Comparison of ENCODE assay signal across 3 cellular contexts in genomic region chr12:95984685-95985084, GRCh38.
A peak's percentile ranks its signal among the peaks of the same experiment; 100 is the strongest.
TF ChIP-seq lines count a peak whose summit lies in the region.

No MANE protein-coding gene starts in this region.

TF ChIP-seq in A549, 52 proteins besides CTCF, POLR2A, EP300 and RAD21:
- no peak for TF ChIP-seq CBX2 (IDR thresholded peaks at IDR 0.05; ENCODE audit: borderline replicate concordance, low read depth)
- TF ChIP-seq USF2 (IDR thresholded peaks at IDR 0.05): no peak
- TF ChIP-seq SREBF2 (IDR thresholded peaks at IDR 0.05): no peak
- TF ChIP-seq RCOR1 (IDR thresholded peaks at IDR 0.05; ENCODE audit: low read depth, low read length): no peak
- no peak for TF ChIP-seq NR3C1 (IDR thresholded peaks at IDR 0.05)
- peak; percentile 78 for TF ChIP-seq MAFK (IDR thresholded peaks at IDR 0.05; ENCODE audit: partially characterized antibody)
- TF ChIP-seq NPAS2 (CRISPR knock-in tag; IDR thresholded peaks at IDR 0.05; ENCODE audit: borderline replicate concordance): no peak
- no peak for TF ChIP-seq REST (IDR thresholded peaks at IDR 0.05)

TF ChIP-seq in IMR-90, 13 proteins besides CTCF, POLR2A, EP300 and RAD21:
- TF ChIP-seq FOS (IDR thresholded peaks at IDR 0.05; ENCODE audit: low read depth, low read length) (no peak), USF2 (IDR thresholded peaks at IDR 0.05; ENCODE audit: low read depth, low read length) (no peak), RCOR1 (IDR thresholded peaks at IDR 0.05; ENCODE audit: insufficient replicate concordance, low read length) (no peak), CEBPB (IDR thresholded peaks at IDR 0.05; ENCODE audit: low read depth, low read length) (0 out of 2 replicates have a peak, but pooled peaks have one; percentile 12), MAFK (IDR thresholded peaks at IDR 0.05; ENCODE audit: low read depth, low read length) (peak; percentile 48), MXI1 (IDR thresholded peaks at IDR 0.05; ENCODE audit: borderline replicate concordance, low read depth, low read length) (no peak)

TF ChIP-seq in HepG2, 621 proteins besides CTCF, POLR2A, EP300 and RAD21:
- TF ChIP-seq EEA1 (CRISPR knock-in tag; IDR thresholded peaks at IDR 0.05; ENCODE audit: borderline replicate concordance): no peak
- no peak for TF ChIP-seq MLLT10 (CRISPR knock-in tag; IDR thresholded peaks at IDR 0.05)
- TF ChIP-seq MAFK (conservative IDR thresholded peaks at IDR 0.05 in 1 of 2, IDR thresholded peaks at IDR 0.05 in 1 of 2; ENCODE audit: low read length in 2 of 2): peak; percentile 71 to 87
- TF ChIP-seq SMAD9 (CRISPR knock-in tag; IDR thresholded peaks at IDR 0.05): no peak
- TF ChIP-seq ZBED4 (CRISPR knock-in tag; IDR thresholded peaks at IDR 0.05; ENCODE audit: borderline replicate concordance): no peak
- no peak for TF ChIP-seq ZNF704 (CRISPR knock-in tag; IDR thresholded peaks at IDR 0.05; ENCODE audit: borderline replicate concordance)
- no peak for TF ChIP-seq PBX3 (CRISPR knock-in tag; IDR thresholded peaks at IDR 0.05; ENCODE audit: borderline replicate concordance)
- TF ChIP-seq NRL (CRISPR knock-in tag; IDR thresholded peaks at IDR 0.05; ENCODE audit: borderline replicate concordance): no peak
- no peak for TF ChIP-seq ZBTB3 (CRISPR knock-in tag; IDR thresholded peaks at IDR 0.05; ENCODE audit: borderline replicate concordance, low read depth)
- TF ChIP-seq CEBPG (CRISPR knock-in tag; IDR thresholded peaks at IDR 0.05): peak; percentile 16; the same call in 1 of the 2 replicates
- TF ChIP-seq ZNF136 (CRISPR knock-in tag; IDR thresholded peaks at IDR 0.05; ENCODE audit: low read depth): no peak
- TF ChIP-seq SYNCRIP (IDR thresholded peaks at IDR 0.05; ENCODE audit: insufficient read depth, low read depth, low read length): no peak
- no peak for TF ChIP-seq SALL1 (CRISPR knock-in tag; IDR thresholded peaks at IDR 0.05)
- TF ChIP-seq CEBPB (IDR thresholded peaks at IDR 0.05; ENCODE audit: borderline replicate concordance, low read depth, low read length): peak; percentile 27; the same call in 1 of the 2 replicates
- TF ChIP-seq ZNF792 (CRISPR knock-in tag; IDR thresholded peaks at IDR 0.05): no peak
- TF ChIP-seq ZFP37 (CRISPR knock-in tag; IDR thresholded peaks at IDR 0.05; ENCODE audit: borderline replicate concordance): no peak
- no peak for TF ChIP-seq TEAD2 (CRISPR knock-in tag; IDR thresholded peaks at IDR 0.05)
- TF ChIP-seq YEATS2 (CRISPR knock-in tag; IDR thresholded peaks at IDR 0.05; ENCODE audit: borderline replicate concordance): no peak
- no peak for TF ChIP-seq ZNF615 (CRISPR knock-in tag; IDR thresholded peaks at IDR 0.05; ENCODE audit: borderline replicate concordance)
- TF ChIP-seq RNF2 (conservative IDR thresholded peaks at IDR 0.05; ENCODE audit: low read depth): no peak
- TF ChIP-seq ZNF616 (CRISPR knock-in tag; IDR thresholded peaks at IDR 0.05; ENCODE audit: low read depth): no peak
- TF ChIP-seq ZNF451 (CRISPR knock-in tag; IDR thresholded peaks at IDR 0.05): no peak
- TF ChIP-seq ZNF503 (CRISPR knock-in tag; IDR thresholded peaks at IDR 0.05): no peak
- no peak for TF ChIP-seq KLF13 (CRISPR knock-in tag; IDR thresholded peaks at IDR 0.05)
- no peak for TF ChIP-seq ZNF496 (CRISPR knock-in tag; IDR thresholded peaks at IDR 0.05; ENCODE audit: insufficient replicate concordance)
- TF ChIP-seq ZNF253 (CRISPR knock-in tag; IDR thresholded peaks at IDR 0.05; ENCODE audit: borderline replicate concordance): no peak
- TF ChIP-seq AFF4 (CRISPR knock-in tag; IDR thresholded peaks at IDR 0.05): no peak
- TF ChIP-seq KAT7 (CRISPR knock-in tag; IDR thresholded peaks at IDR 0.05; ENCODE audit: borderline replicate concordance): no peak
- no peak for TF ChIP-seq FIP1L1 (IDR thresholded peaks at IDR 0.05; ENCODE audit: borderline replicate concordance, insufficient read depth, low read depth, low read length)
- TF ChIP-seq MAFF (IDR thresholded peaks at IDR 0.05; ENCODE audit: low read depth, low read length): peak; percentile 74
